In genomic region chrX:134244043-134244442, GRCh38 we compare ENCODE assay signal across 1 cellular context.
TF ChIP-seq lines count a peak whose summit lies in the region.

No MANE protein-coding gene starts in this region.

TF ChIP-seq in IMR-90, 13 proteins besides CTCF, POLR2A, EP300 and RAD21:
- TF ChIP-seq BHLHE40 (IDR thresholded peaks at IDR 0.05; ENCODE audit: low read depth, low read length) (no peak), MAFK (IDR thresholded peaks at IDR 0.05; ENCODE audit: low read depth, low read length) (no peak), SMC3 (IDR thresholded peaks at IDR 0.05; ENCODE audit: low read depth, low read length) (no peak), ELK1 (IDR thresholded peaks at IDR 0.05; ENCODE audit: borderline replicate concordance, low read depth, low read length) (no peak), FOS (IDR thresholded peaks at IDR 0.05; ENCODE audit: low read depth, low read length) (no peak), USF2 (IDR thresholded peaks at IDR 0.05; ENCODE audit: low read depth, low read length) (no peak), MAZ (IDR thresholded peaks at IDR 0.05; ENCODE audit: borderline replicate concordance, low read depth, low read length) (no peak), CHD1 (IDR thresholded peaks at IDR 0.05; ENCODE audit: low read depth, low read length) (no peak), NFE2L2 (IDR thresholded peaks at IDR 0.05; ENCODE audit: low read depth, low read length) (no peak), RFX5 (IDR thresholded peaks at IDR 0.05; ENCODE audit: low read depth, low read length) (no peak), RCOR1 (IDR thresholded peaks at IDR 0.05; ENCODE audit: insufficient replicate concordance, low read length) (no peak), MXI1 (IDR thresholded peaks at IDR 0.05; ENCODE audit: borderline replicate concordance, low read depth, low read length) (no peak), CEBPB (IDR thresholded peaks at IDR 0.05; ENCODE audit: low read depth, low read length) (no peak)
